Comparison of ENCODE assay signal across 21 cellular contexts in the genomic region with DNA sequence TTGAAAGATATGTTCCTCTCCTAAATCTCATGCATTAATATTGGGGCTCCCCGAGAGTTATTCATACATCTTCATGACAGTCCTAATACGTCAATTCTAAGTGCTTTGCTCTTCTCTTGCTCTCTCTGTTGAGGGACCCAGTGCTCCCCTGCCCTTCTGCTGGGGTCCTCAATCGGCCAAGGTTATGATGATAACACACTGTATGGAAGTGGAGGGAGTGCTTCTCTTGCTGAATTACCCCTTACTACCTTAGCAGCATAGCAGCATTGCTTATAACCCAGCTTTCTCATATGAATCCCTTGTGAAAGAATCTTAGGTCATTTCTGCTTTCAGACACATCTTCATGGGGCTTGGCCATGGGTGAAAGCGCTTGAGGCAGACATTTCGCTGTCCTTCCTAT. TPM values are rescaled to one million over a fixed set of nuclear protein-coding genes. Genes with fewer than 3 reads are reported as not detected.
DNase-seq lines count a peak whose midpoint lies in the region; ATAC-seq and TF ChIP-seq lines count a peak whose summit lies in the region.
"Had no signal": no experiment of that assay in that cellular context is flagged by ENCODE, and none has a peak within 500 bp of the region (broad histone marks: within the 10 kb centered on the region; RNA-seq: fewer than 3 reads in every experiment).

No MANE protein-coding gene starts in this region.

- no peaks in the 10 kb centered on the region for H3K27me3 ChIP-seq in OCI-LY3 (ENCODE audit: low read depth, low read length)

- peak overlapping the region; percentile 59 for H3K4me2 ChIP-seq in OCI-LY3 (ENCODE audit: low read length)

- peaks cover 19% of the 10 kb centered on the region for H3K4me1 ChIP-seq in OCI-LY3 (ENCODE audit: low read length)
- H3K4me1 ChIP-seq: Caco-2 had no signal

- H3K4me1 Mint-ChIP-seq in stimulated activated effector memory CD8-positive, alpha-beta T cell treated with anti-CD3 and anti-CD28 coated beads, Interleukin-12 subunit alpha, Interleukin-12 subunit beta, amount 100 ng/mL, for 72 hours = no peaks in the 10 kb centered on the region

- H3K36me3 ChIP-seq in OCI-LY3 (replicated peaks; ENCODE audit: low read depth, low read length) = peaks cover 7% of the 10 kb centered on the region

- no peak for TF ChIP-seq CTCF in OCI-LY3 (IDR thresholded peaks at IDR 0.05; ENCODE audit: low read depth, low read length)

- H3K4me3 Mint-ChIP-seq in stimulated activated effector memory CD8-positive, alpha-beta T cell treated with anti-CD3 and anti-CD28 coated beads, Interleukin-12 subunit alpha, Interleukin-12 subunit beta, amount 100 ng/mL, for 72 hours = no peak overlapping the region
- H3K4me3 Mint-ChIP-seq: CD4-positive, alpha-beta T cell; HFFc6 had no signal

- intact Hi-C loops in left colon (cut with DNase I, micrococcal nuclease) = no loop called here

- no peaks in the 10 kb centered on the region for H4K20me1 ChIP-seq in OCI-LY3 (ENCODE audit: insufficient read depth, low read length)

- H3K9me3 Mint-ChIP-seq in stimulated activated effector memory CD8-positive, alpha-beta T cell treated with anti-CD3 and anti-CD28 coated beads, Interleukin-12 subunit alpha, Interleukin-12 subunit beta, amount 100 ng/mL, for 72 hours = no peaks in the 10 kb centered on the region
- H3K9me3 Mint-ChIP-seq: CD4-positive, alpha-beta T cell; HFFc6 had no signal

- peaks cover 5% of the 10 kb centered on the region for H3K36me3 Mint-ChIP-seq in stimulated activated effector memory CD8-positive, alpha-beta T cell treated with anti-CD3 and anti-CD28 coated beads, Interleukin-12 subunit alpha, Interleukin-12 subunit beta, amount 100 ng/mL, for 72 hours

- H3K79me2 ChIP-seq in OCI-LY3 (ENCODE audit: low read length) = no peaks in the 10 kb centered on the region

- no peak overlapping the region for H3K27ac Mint-ChIP-seq in stimulated activated effector memory CD8-positive, alpha-beta T cell treated with anti-CD3 and anti-CD28 coated beads, Interleukin-12 subunit alpha, Interleukin-12 subunit beta, amount 100 ng/mL, for 72 hours
- H3K27ac Mint-ChIP-seq: CD4-positive, alpha-beta T cell; HFFc6 had no signal

- H3K27ac ChIP-seq in OCI-LY3 (ENCODE audit: low read length) = 0 out of 2 replicates have a peak overlapping the region, but pooled peaks have one; percentile 12
- H3K27ac ChIP-seq: C4-2B had no signal

- no peaks in the 10 kb centered on the region for H3K9me3 ChIP-seq in OCI-LY3 (ENCODE audit: insufficient read depth, low read length)
- H3K9me3 ChIP-seq: Caco-2 had no signal

- ATAC-seq in HG02870 (IDR thresholded peaks at IDR 0.05; ENCODE audit: unreplicated experiment) = peak; percentile 20
- ATAC-seq in left colon = peak; percentile 21
- no peak for ATAC-seq in HG02970 (IDR thresholded peaks at IDR 0.05; ENCODE audit: low FRiP score, unreplicated experiment)
- no peak for ATAC-seq in stimulated activated effector memory CD8-positive, alpha-beta T cell treated with anti-CD3 and anti-CD28 coated beads, Interleukin-12 subunit alpha, Interleukin-12 subunit beta, amount 100 ng/mL, for 72 hours
- ATAC-seq: HCT116, K562 had no signal

- H2AFZ ChIP-seq in OCI-LY3 (ENCODE audit: low read depth, low read length) = no peak overlapping the region

- DNase-seq in left colon (no peak), cerebellar nuclear complex (lab: John Stamatoyannopoulos, UW) (no peak)
- DNase-seq in stimulated activated effector memory CD8-positive, alpha-beta T cell treated with anti-CD3 and anti-CD28 coated beads, Interleukin-12 subunit alpha, Interleukin-12 subunit beta, amount 100 ng/mL, for 72 hours (ENCODE audit: low spot score in 2 of 2) = no peak
- DNase-seq: ACHN; AML-193; Caco-2; CD4-positive, alpha-beta T cell; DMS153; DMS79; GDM1; GOT3; H7; HFFc6; IMR-90 had no signal

- H3K4me3 ChIP-seq in OCI-LY3 (ENCODE audit: low read length) = peak overlapping the region; percentile 20
- H3K4me3 ChIP-seq: K562 had no signal

- H3K9ac ChIP-seq in OCI-LY3 (ENCODE audit: low read length) = no peak overlapping the region

RNA-seq across cellular contexts. Expression of a gene that starts 43.2 kb away (rescaled TPM):
- 100 to 1,000 TPM; 287 to 367 TPM for total RNA-seq in left colon

RNA-seq across cellular contexts. Expression of a gene that starts 51.0 kb away (rescaled TPM):
- total RNA-seq in left colon = 1 to 10 TPM in 1 of 2 donors, under 1 TPM in 1; 0.98 to 1.0 TPM
- total RNA-seq: CD4-positive, alpha-beta T cell; HT-29 had no signal

Comparison
In these comparisons a context has a peak if more than half of its experiments do, and no peak if none do; other contexts are left out.
1. ATAC-seq: peak in HG02870 (single experiment) and left colon (single experiment); none in HG02970 (single experiment) and stimulated activated effector memory CD8-positive, alpha-beta T cell treated with anti-CD3 and anti-CD28 coated beads, Interleukin-12 subunit alpha, Interleukin-12 subunit beta, amount 100 ng/mL, for 72 hours (single experiment).